In the genomic region with DNA sequence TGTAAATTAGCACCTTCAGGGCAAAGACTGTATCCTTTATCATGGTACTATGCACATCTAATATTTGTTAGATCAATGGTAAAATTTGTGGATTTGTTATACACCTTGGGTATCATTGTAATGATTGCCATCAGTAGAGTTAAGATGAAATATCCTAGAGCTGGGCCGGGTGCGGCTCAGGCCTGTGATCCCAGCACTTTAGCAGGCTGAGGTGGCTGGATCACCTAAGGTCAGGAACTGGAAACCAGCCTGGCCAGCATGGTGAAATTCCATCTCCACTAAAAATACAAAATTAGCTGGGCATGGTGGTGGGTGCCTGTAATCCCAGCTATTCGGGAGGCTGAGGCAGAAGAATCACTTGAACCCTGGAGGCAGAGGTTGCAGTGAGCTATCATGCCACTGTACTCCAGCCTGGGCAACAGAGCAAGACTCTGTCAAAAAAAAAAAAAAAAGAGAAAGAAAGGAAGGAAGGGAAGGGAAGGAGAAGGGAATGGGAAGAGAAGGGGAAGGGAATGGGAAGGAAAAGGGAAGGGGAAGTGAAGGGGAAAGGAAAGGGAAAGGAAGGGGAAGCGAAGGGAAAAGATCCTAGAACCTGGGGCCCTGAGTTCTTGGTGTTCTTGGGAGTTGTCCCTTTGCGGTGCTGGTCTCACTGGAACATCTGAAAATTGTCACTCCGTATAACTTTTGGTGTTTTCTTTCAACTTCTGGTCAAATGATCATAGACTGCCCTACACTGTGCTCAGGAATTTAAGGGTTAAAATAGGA, we compare ENCODE assay signal across 1 cellular context.
TF ChIP-seq lines count a peak whose summit lies in the region.

No MANE protein-coding gene starts in this region.

TF ChIP-seq in HCT116, 20 proteins besides CTCF, POLR2A, EP300 and RAD21:
- no peak for TF ChIP-seq SP1 (IDR thresholded peaks at IDR 0.05; ENCODE audit: low read depth)
- TF ChIP-seq, protein P1, sequence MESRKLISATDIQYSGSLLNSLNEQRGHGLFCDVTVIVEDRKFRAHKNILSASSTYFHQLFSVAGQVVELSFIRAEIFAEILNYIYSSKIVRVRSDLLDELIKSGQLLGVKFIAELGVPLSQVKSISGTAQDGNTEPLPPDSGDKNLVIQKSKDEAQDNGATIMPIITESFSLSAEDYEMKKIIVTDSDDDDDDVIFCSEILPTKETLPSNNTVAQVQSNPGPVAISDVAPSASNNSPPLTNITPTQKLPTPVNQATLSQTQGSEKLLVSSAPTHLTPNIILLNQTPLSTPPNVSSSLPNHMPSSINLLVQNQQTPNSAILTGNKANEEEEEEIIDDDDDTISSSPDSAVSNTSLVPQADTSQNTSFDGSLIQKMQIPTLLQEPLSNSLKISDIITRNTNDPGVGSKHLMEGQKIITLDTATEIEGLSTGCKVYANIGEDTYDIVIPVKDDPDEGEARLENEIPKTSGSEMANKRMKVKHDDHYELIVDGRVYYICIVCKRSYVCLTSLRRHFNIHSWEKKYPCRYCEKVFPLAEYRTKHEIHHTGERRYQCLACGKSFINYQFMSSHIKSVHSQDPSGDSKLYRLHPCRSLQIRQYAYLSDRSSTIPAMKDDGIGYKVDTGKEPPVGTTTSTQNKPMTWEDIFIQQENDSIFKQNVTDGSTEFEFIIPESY (IDR thresholded peaks at IDR 0.05; ENCODE audit: extremely low read depth, insufficient replicate concordance, low read length): no peak
- no peak for TF ChIP-seq YY1 (IDR thresholded peaks at IDR 0.05; ENCODE audit: extremely low read depth, insufficient replicate concordance, low read depth, low read length)
- TF ChIP-seq, protein P2, sequence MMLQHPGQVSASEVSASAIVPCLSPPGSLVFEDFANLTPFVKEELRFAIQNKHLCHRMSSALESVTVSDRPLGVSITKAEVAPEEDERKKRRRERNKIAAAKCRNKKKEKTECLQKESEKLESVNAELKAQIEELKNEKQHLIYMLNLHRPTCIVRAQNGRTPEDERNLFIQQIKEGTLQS (IDR thresholded peaks at IDR 0.05): no peak
- no peak for TF ChIP-seq SIN3A (IDR thresholded peaks at IDR 0.05; ENCODE audit: low read depth)
- TF ChIP-seq, protein P3, sequence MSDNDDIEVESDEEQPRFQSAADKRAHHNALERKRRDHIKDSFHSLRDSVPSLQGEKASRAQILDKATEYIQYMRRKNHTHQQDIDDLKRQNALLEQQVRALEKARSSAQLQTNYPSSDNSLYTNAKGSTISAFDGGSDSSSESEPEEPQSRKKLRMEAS (IDR thresholded peaks at IDR 0.05): no peak
- TF ChIP-seq TCF7L2 (IDR thresholded peaks at IDR 0.05; ENCODE audit: borderline replicate concordance, extremely low read depth, insufficient read depth, insufficient read length): no peak
- no peak for TF ChIP-seq JUND (IDR thresholded peaks at IDR 0.05)
- TF ChIP-seq SRF (IDR thresholded peaks at IDR 0.05; ENCODE audit: low read depth): no peak
- no peak for TF ChIP-seq EZH2phosphoT487 (IDR thresholded peaks at IDR 0.05; ENCODE audit: borderline replicate concordance)
- TF ChIP-seq ELF1 (IDR thresholded peaks at IDR 0.05; ENCODE audit: borderline replicate concordance, low read depth): no peak
- no peak for TF ChIP-seq EGR1 (IDR thresholded peaks at IDR 0.05; ENCODE audit: low read depth)
- no peak for TF ChIP-seq FOSL1 (IDR thresholded peaks at IDR 0.05; ENCODE audit: low read depth)
- no peak for TF ChIP-seq POLR2AphosphoS5 (IDR thresholded peaks at IDR 0.05; ENCODE audit: low read depth, low read length)
- no peak for TF ChIP-seq ZFX (IDR thresholded peaks at IDR 0.05)
- TF ChIP-seq CEBPB (IDR thresholded peaks at IDR 0.05; ENCODE audit: low read depth): no peak
- TF ChIP-seq CBX3 (IDR thresholded peaks at IDR 0.05; ENCODE audit: low read depth): no peak
